ENCODE assay signal across 8 cellular contexts in the genomic region with DNA sequence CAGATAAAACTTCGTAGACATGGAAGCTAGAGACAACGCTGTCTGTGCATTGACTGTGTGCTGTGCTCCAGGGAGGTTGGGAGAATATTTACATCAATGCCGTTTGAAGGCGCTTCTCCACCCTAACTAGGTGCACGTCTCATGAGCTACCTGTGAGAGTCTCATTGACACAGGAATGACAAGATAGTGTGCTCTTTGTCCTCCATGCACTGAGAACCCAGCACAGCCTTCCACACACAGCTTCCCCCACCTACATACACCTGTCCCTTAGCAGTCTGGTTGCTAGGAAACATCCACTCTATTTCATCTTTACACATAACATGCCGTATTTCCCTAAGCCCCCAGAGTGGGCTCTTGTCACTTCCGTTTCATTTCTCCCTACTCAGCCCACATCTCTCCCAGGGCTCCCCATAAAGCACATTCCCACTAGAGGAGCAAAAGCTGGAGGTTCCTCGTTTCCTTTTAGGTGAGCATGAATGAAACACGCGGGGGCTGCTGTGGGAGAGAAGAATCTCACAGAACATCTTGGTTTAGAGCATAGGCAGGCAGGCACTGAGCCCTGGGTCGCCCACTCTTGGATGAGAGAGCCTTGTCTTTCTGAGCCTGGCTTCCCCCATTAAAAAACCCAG.
"Had no signal": no experiment of that assay in that cellular context is flagged by ENCODE, and none has a peak within 500 bp of the region (broad histone marks: within the 10 kb centered on the region; RNA-seq: fewer than 3 reads in every experiment).

No MANE protein-coding gene starts in this region.

- DNase-seq: activated CD4-positive, alpha-beta T cell treated with anti-CD3 and anti-CD28 coated beads, Interleukin-2, amount 50 U/mL, for 4 hours; activated CD4-positive, CD25-positive, alpha-beta regulatory T cell; activated gamma-delta T cell; activated T-cell treated with anti-CD3 and anti-CD28 coated beads, Interleukin-2, amount 50 U/mL, for 24 hours; hippocampal formation; kidney glomerular epithelial cell; right cardiac atrium; small intestine had no signal

- ATAC-seq: right cardiac atrium had no signal
